Comparison of ENCODE assay signal across 19 cellular contexts in the genomic region with DNA sequence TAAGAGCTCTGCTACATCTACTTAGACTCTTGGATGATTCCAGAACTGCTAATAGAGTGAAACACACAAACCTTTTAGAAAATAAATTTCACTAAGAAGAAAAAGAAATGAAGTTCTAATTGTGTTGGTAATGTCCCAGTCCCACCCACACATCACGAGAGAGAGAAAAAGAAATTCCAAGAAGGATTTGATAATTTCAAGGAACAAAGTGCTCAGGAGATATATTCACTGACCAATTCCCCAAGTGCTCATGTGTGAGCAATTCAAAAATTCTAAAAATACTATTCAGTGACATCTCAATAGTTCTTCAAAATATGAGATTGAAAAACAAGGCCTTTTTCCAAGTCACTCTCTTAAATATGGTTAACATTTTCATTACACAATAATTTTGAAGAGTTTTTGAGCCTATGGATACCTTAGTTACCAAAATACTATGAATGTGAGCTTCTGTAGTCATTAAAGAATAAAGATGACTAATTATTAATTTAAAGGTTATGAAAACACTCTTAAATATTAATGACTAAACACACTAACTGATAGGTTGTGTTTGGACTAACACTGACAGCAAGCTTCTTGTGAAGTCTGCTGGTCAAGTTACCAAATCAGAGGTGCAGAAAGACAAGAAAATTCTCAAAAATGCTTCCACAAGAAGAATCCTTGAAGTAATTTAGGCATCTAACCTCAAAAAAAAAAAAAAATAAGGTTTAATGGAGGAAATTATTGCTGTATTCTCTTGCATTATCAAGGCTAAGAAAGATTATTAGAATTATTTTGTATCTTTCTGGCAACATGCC.
"Had no signal": no experiment of that assay in that cellular context is flagged by ENCODE, and none has a peak within 500 bp of the region (broad histone marks: within the 10 kb centered on the region; RNA-seq: fewer than 3 reads in every experiment).

No MANE protein-coding gene starts in this region.

- DNase-seq: activated CD4-positive, alpha-beta T cell treated with anti-CD3 and anti-CD28 coated beads, Interleukin-2, amount 10 ng/mL, durations not matched to agents 7 days and 5 days; activated CD8-positive, alpha-beta memory T cell treated with anti-CD3 and anti-CD28 coated beads for 24 hours; activated CD8-positive, alpha-beta memory T cell treated with anti-CD3 and anti-CD28 coated beads, Interleukin-2, amount 50 U/mL, for 48 hours; activated gamma-delta T cell; activated T-cell treated with anti-CD3 and anti-CD28 coated beads, Interleukin-2, amount 50 U/mL, for 72 hours; effector memory CD8-positive, alpha-beta T cell; foreskin keratinocyte; hippocampal formation; islet precursor cell; lower lobe of right lung; midbrain; occipital lobe; stimulated activated CD4-positive, alpha-beta T cell treated with anti-CD3 and anti-CD28 coated beads, Interleukin-15, amount 100 ng/mL, for 24 hours; stimulated activated CD4-positive, alpha-beta T cell treated with anti-CD3 and anti-CD28 coated beads, Interleukin-2, amount 100 ng/mL, for 48 hours; T1000; upper lobe of left lung had no signal

- H3K4me3 ChIP-seq: lower lobe of right lung, skin epidermis, suprapubic skin, upper lobe of left lung had no signal

- H3K27ac ChIP-seq: epithelial cell of prostate, foreskin keratinocyte, lower lobe of right lung, skin epidermis, suprapubic skin, upper lobe of left lung had no signal

- H3K36me3 ChIP-seq: lower lobe of right lung, suprapubic skin, upper lobe of left lung had no signal

- H3K9me3 ChIP-seq: lower lobe of right lung, suprapubic skin, upper lobe of left lung had no signal

- H3K27me3 ChIP-seq: foreskin keratinocyte, suprapubic skin, upper lobe of left lung had no signal

- H3K4me1 ChIP-seq: foreskin keratinocyte, lower lobe of right lung, suprapubic skin had no signal
